In genomic region chr21:31548688-31549087, GRCh38 we compare ENCODE assay signal across 17 cellular contexts.
"Had no signal": no experiment of that assay in that cellular context is flagged by ENCODE, and none has a peak within 500 bp of the region (broad histone marks: within the 10 kb centered on the region; RNA-seq: fewer than 3 reads in every experiment).

No MANE protein-coding gene starts in this region.

- H3K27ac ChIP-seq: epithelial cell of prostate, sigmoid colon, thyroid gland, vagina had no signal

- ATAC-seq: activated CD8-positive, alpha-beta T cell treated with anti-CD3 and anti-CD28 coated beads, Interleukin-2, amount 10 ng/mL, durations not matched to agents 7 days and 5 days; activated T-cell treated with anti-CD3 and anti-CD28 coated beads, Interleukin-2, amount 50 U/mL, for 72 hours; effector memory CD8-positive, alpha-beta T cell had no signal

- H3K36me3 ChIP-seq: sigmoid colon, thyroid gland, vagina had no signal

- H3K27me3 ChIP-seq: thyroid gland, vagina had no signal

- H3K4me1 ChIP-seq: sigmoid colon, thyroid gland, vagina had no signal

- H3K9me3 ChIP-seq: sigmoid colon, thyroid gland, vagina had no signal

- DNase-seq: activated CD4-positive, alpha-beta T cell treated with anti-CD3 and anti-CD28 coated beads, Interleukin-2, amount 10 ng/mL, durations not matched to agents 24 days and 14 days; activated CD4-positive, CD25-positive, alpha-beta regulatory T cell; activated CD8-positive, alpha-beta memory T cell treated with anti-CD3 and anti-CD28 coated beads, Interleukin-2, amount 50 U/mL, for 4 hours; activated CD8-positive, alpha-beta T cell treated with anti-CD3 and anti-CD28 coated beads, Interleukin-2, amount 10 ng/mL, durations not matched to agents 7 days and 5 days; activated gamma-delta T cell treated with Interleukin-2 at 50 U/mL for 16 hours; activated naive CD8-positive, alpha-beta T cell treated with anti-CD3 and anti-CD28 coated beads for 36 hours; activated T-cell treated with anti-CD3 and anti-CD28 coated beads, Interleukin-2, amount 50 U/mL, for 72 hours; amygdala; effector memory CD8-positive, alpha-beta T cell; foreskin melanocyte; mesenchymal stem cell; sigmoid colon; stimulated activated CD4-positive, alpha-beta T cell treated with anti-CD3 and anti-CD28 coated beads, Interleukin-1b, Interleukin-23, amount 100 ng/mL, for 48 hours; T-helper 2 cell; thyroid gland had no signal

- H3K4me3 ChIP-seq: sigmoid colon, thyroid gland, vagina had no signal
